Comparison of ENCODE assay signal across 8 cellular contexts in genomic region chr17:5031365-5032082, GRCh38. TPM values are rescaled to one million over a fixed set of nuclear protein-coding genes. Genes with fewer than 3 reads are reported as not detected.
DNase-seq lines count a peak whose midpoint lies in the region; FAIRE-seq lines count a peak whose summit lies in the region.

No MANE protein-coding gene starts in this region.

- H3K27me3 Mint-ChIP-seq in activated naive CD4-positive, alpha-beta T cell treated with anti-CD3 and anti-CD28 coated beads for 36 hours (ENCODE audit: low read depth), result peaks cover 2% of the 10 kb centered on the region

- FAIRE-seq in GM19239 (lab: Jason Lieb, UNC), result peak; percentile 98

- no peaks in the 10 kb centered on the region for H3K36me3 Mint-ChIP-seq in activated naive CD4-positive, alpha-beta T cell treated with anti-CD3 and anti-CD28 coated beads for 36 hours (ENCODE audit: low read depth)

- H3K4me1 ChIP-seq in Karpas-422 (ENCODE audit: low read length) (peaks cover 4% of the 10 kb centered on the region), subcutaneous abdominal adipose tissue (ENCODE audit: control insufficient read depth in 5 of 5, insufficient read depth in 5 of 5, low read length in 5 of 5) (peaks cover 0 to 19% (median 15%) of the 10 kb centered on the region in 5 donors)

- no peaks in the 10 kb centered on the region for H3K9me3 ChIP-seq in Karpas-422 (ENCODE audit: low read length)
- H3K9me3 ChIP-seq in subcutaneous abdominal adipose tissue (ENCODE audit: control insufficient read depth in 5 of 5, low read length in 5 of 5), result no peaks in the 10 kb centered on the region

- intact Hi-C loops in activated naive CD4-positive, alpha-beta T cell treated with anti-CD3 and anti-CD28 coated beads for 36 hours (cut with micrococcal nuclease), result loop anchor here (1.0 kb wide), 4 partner anchors 11 to 43 kb away; partner anchors contain the start of genes INCA1 and KIF1C

- H3K4me1 Mint-ChIP-seq in activated naive CD4-positive, alpha-beta T cell treated with anti-CD3 and anti-CD28 coated beads for 36 hours (ENCODE audit: low read depth), result peaks cover 14% of the 10 kb centered on the region

- 0 out of 2 replicates have a peak overlapping the region, but pooled peaks have one; percentile 18 for H2AFZ ChIP-seq in Karpas-422 (ENCODE audit: low read length)

- H3K9me2 ChIP-seq in Karpas-422 (replicated peaks; ENCODE audit: insufficient read depth, low read length), result no peaks in the 10 kb centered on the region

- H3K9ac ChIP-seq in Karpas-422 (ENCODE audit: low read length) (peak overlapping the region; percentile 49), subcutaneous abdominal adipose tissue (ENCODE audit: low read length in 5 of 5) (peak overlapping the region in 3 of 5 donors; percentile 53 to 73 (median 68))

- H3K27me3 ChIP-seq in Karpas-422 (ENCODE audit: low read length) (no peaks in the 10 kb centered on the region), subcutaneous abdominal adipose tissue (ENCODE audit: control insufficient read depth in 5 of 5, insufficient read depth in 4 of 5, low read length in 5 of 5) (peaks cover 0 to 6% (median 3%) of the 10 kb centered on the region in 5 donors)

- H3K36me3 ChIP-seq in Karpas-422 (ENCODE audit: insufficient read depth, low read length), result no peaks in the 10 kb centered on the region
- H3K36me3 ChIP-seq in subcutaneous abdominal adipose tissue (ENCODE audit: control insufficient read depth in 5 of 5, insufficient read depth in 5 of 5, low read length in 5 of 5), result no peaks in the 10 kb centered on the region

- H3K4me2 ChIP-seq in Karpas-422 (ENCODE audit: low read depth, low read length, poor library complexity, severe bottlenecking), result peak overlapping the region; percentile 57

- no peaks in the 10 kb centered on the region for H3K9me3 Mint-ChIP-seq in activated naive CD4-positive, alpha-beta T cell treated with anti-CD3 and anti-CD28 coated beads for 36 hours

- peak overlapping the region; percentile 84 for H3K27ac Mint-ChIP-seq in activated naive CD4-positive, alpha-beta T cell treated with anti-CD3 and anti-CD28 coated beads for 36 hours

- no peaks in the 10 kb centered on the region for H4K20me1 ChIP-seq in Karpas-422 (ENCODE audit: insufficient read depth, low read depth, low read length)

- no peaks in the 10 kb centered on the region for H3K79me2 ChIP-seq in Karpas-422 (ENCODE audit: low read length)

- H3K27ac ChIP-seq in Karpas-422 (ENCODE audit: low read length), result no peak overlapping the region
- H3K27ac ChIP-seq in subcutaneous abdominal adipose tissue (ENCODE audit: low read depth, low read length), result no peak overlapping the region

- H3K4me3 Mint-ChIP-seq in activated naive CD4-positive, alpha-beta T cell treated with anti-CD3 and anti-CD28 coated beads for 36 hours, result peak overlapping the region; percentile 75

- DNase-seq in AG20443 (ENCODE audit: low spot score), result peak; percentile 89
- peak; percentile 88 for DNase-seq in GM19239 (ENCODE audit: insufficient read length, low spot score)
- peak; percentile 93 for DNase-seq in Karpas-422
- peak; percentile 91 for DNase-seq in SK-N-DZ (ENCODE audit: low spot score)
- peak; percentile 91 for DNase-seq in activated naive CD4-positive, alpha-beta T cell treated with anti-CD3 and anti-CD28 coated beads for 36 hours
- peak; percentile 80 for DNase-seq in glomerular visceral epithelial cell (ENCODE audit: extremely low spot score)
- DNase-seq in nucleus accumbens (lab: John Stamatoyannopoulos, UW), result peak in 52 of 56 donors; percentile 10 to 88 (median 60)

- CTCF ChIA-PET in activated naive CD4-positive, alpha-beta T cell treated with anti-CD3 and anti-CD28 coated beads for 36 hours (lab: Charles Lee), result interaction anchor here (0.6 to 5.6 kb wide), 9 partner anchors 8 to 76 kb away, joined by 3 to 58 read pairs (median 4); no protein-coding TSS in a partner anchor

- peak overlapping the region; percentile 32; the same call in 1 of the 2 replicates for H3K4me3 ChIP-seq in Karpas-422 (ENCODE audit: low read length)
- peak overlapping the region; percentile 43 to 69 (median 56) for H3K4me3 ChIP-seq in subcutaneous abdominal adipose tissue (ENCODE audit: low read depth in 1 of 5, low read length in 5 of 5)

RNA-seq across cellular contexts. Expression of gene SLC52A1, which starts 3.7 kb away (rescaled TPM):
- total RNA-seq in Karpas-422 (2014; rRNA removed; shearing (Covaris generic); ENCODE audit: low replicate concordance), result not detected in 2 replicates
- not detected in 2 replicates for polyA plus RNA-seq in SK-N-DZ (2014; cell fraction: cytosol; rRNA removed)
- polyA plus RNA-seq in SK-N-DZ (2014; cell fraction: nucleus; rRNA removed), result not detected in 2 replicates
- total RNA-seq in activated naive CD4-positive, alpha-beta T cell treated with anti-CD3 and anti-CD28 coated beads for 36 hours, result under 1 TPM; 0.12 to 0.19 TPM

RNA-seq across cellular contexts. Expression of gene KIF1C, which starts 33.8 kb away (rescaled TPM):
- 10.2 and 19.0 TPM in 2 replicates for total RNA-seq in Karpas-422 (2014; rRNA removed; shearing (Covaris generic); ENCODE audit: low replicate concordance)
- 8.9 and 11.7 TPM in 2 replicates for polyA plus RNA-seq in SK-N-DZ (2014; cell fraction: cytosol; rRNA removed)
- 6.5 and 7.2 TPM in 2 replicates for polyA plus RNA-seq in SK-N-DZ (2014; cell fraction: nucleus; rRNA removed)
- total RNA-seq in activated naive CD4-positive, alpha-beta T cell treated with anti-CD3 and anti-CD28 coated beads for 36 hours, result 10 to 100 TPM; 30.5 to 31.1 TPM

RNA-seq across cellular contexts. Expression of gene INCA1, which starts 34.2 kb away (rescaled TPM):
- total RNA-seq in Karpas-422 (2014; rRNA removed; shearing (Covaris generic); ENCODE audit: low replicate concordance), result not detected in 2 replicates
- polyA plus RNA-seq in SK-N-DZ (2014; cell fraction: cytosol; rRNA removed), result not detected in 2 replicates
- polyA plus RNA-seq in SK-N-DZ (2014; cell fraction: nucleus; rRNA removed), result not detected in 2 replicates
- total RNA-seq in activated naive CD4-positive, alpha-beta T cell treated with anti-CD3 and anti-CD28 coated beads for 36 hours, result under 1 TPM; 0.21 to 0.54 TPM

RNA-seq across cellular contexts. Expression of gene CAMTA2, which starts 44.0 kb away (rescaled TPM):
- total RNA-seq in Karpas-422 (2014; rRNA removed; shearing (Covaris generic); ENCODE audit: low replicate concordance), result 9.5 and 15.6 TPM in 2 replicates
- 5.7 and 6.0 TPM in 2 replicates for polyA plus RNA-seq in SK-N-DZ (2014; cell fraction: cytosol; rRNA removed)
- 16.1 and 20.2 TPM in 2 replicates for polyA plus RNA-seq in SK-N-DZ (2014; cell fraction: nucleus; rRNA removed)
- 10 to 100 TPM; 79.1 to 79.5 TPM for total RNA-seq in activated naive CD4-positive, alpha-beta T cell treated with anti-CD3 and anti-CD28 coated beads for 36 hours

RNA-seq across cellular contexts. Expression of gene ZFP3, which starts 46.7 kb away (rescaled TPM):
- total RNA-seq in Karpas-422 (2014; rRNA removed; shearing (Covaris generic); ENCODE audit: low replicate concordance), result 0.63 and 0.72 TPM in 2 replicates
- 6.2 and 6.3 TPM in 2 replicates for polyA plus RNA-seq in SK-N-DZ (2014; cell fraction: cytosol; rRNA removed)
- polyA plus RNA-seq in SK-N-DZ (2014; cell fraction: nucleus; rRNA removed), result 3.6 and 6.9 TPM in 2 replicates
- under 1 TPM; 0.62 to 0.83 TPM for total RNA-seq in activated naive CD4-positive, alpha-beta T cell treated with anti-CD3 and anti-CD28 coated beads for 36 hours
